7 cellular contexts compared by ENCODE assay signal in genomic region chr12:118606690-118607089, GRCh38.
"Had no signal": no experiment of that assay in that cellular context is flagged by ENCODE, and none has a peak within 500 bp of the region (broad histone marks: within the 10 kb centered on the region; RNA-seq: fewer than 3 reads in every experiment).

No MANE protein-coding gene starts in this region.

- H3K9me3 ChIP-seq: HAP-1 had no signal

- H3K4me1 ChIP-seq: HAP-1 had no signal

- DNase-seq: GM23248, GOT3, H7, IMR-90, KBM-7 had no signal

- H3K36me3 ChIP-seq: HAP-1 had no signal

- ATAC-seq: HCT116 had no signal

- H3K4me3 ChIP-seq: GM23248, HAP-1 had no signal

- H3K27ac ChIP-seq: GM23248 had no signal
